Comparison of ENCODE assay signal across 8 cellular contexts in genomic region chr11:64918056-64918455, GRCh38. TPM values are rescaled to one million over a fixed set of nuclear protein-coding genes. Genes with fewer than 3 reads are reported as not detected.
DNase-seq lines count a peak whose midpoint lies in the region; ATAC-seq lines count a peak whose summit lies in the region.

No MANE protein-coding gene starts in this region.

- H3K9me3 ChIP-seq in ES-I3 (ENCODE audit: control insufficient read depth, insufficient read depth, low read length): no peaks in the 10 kb centered on the region

- peak overlapping the region; percentile 91 for H3K27ac ChIP-seq in temporal lobe (ENCODE audit: low read depth, low read length)

- peak overlapping the region; percentile 52 for H3K9ac ChIP-seq in ES-I3 (ENCODE audit: low read depth, low read length)

- no peaks in the 10 kb centered on the region for H3K4me1 ChIP-seq in ES-I3 (ENCODE audit: insufficient read depth, low read length)

- ATAC-seq in GM21423 (IDR thresholded peaks at IDR 0.05; ENCODE audit: unreplicated experiment) (no peak), HG03520 (IDR thresholded peaks at IDR 0.05; ENCODE audit: unreplicated experiment) (no peak)

- peak; percentile 57 for DNase-seq in M059J (ENCODE audit: low read depth)
- peak; percentile 74 for DNase-seq in astrocyte of the hippocampus (ENCODE audit: low read depth, low spot score)
- peak; percentile 13 for DNase-seq in kidney glomerular epithelial cell (lab: John Stamatoyannopoulos, UW)
- DNase-seq in activated CD4-positive, CD25-positive, alpha-beta regulatory T cell treated with anti-CD3 and anti-CD28 coated beads, Interleukin-2, amount 50 U/mL, for 72 hours: no peak

- H3K36me3 ChIP-seq in ES-I3 (ENCODE audit: insufficient read depth, low read length): no peaks in the 10 kb centered on the region

RNA-seq across cellular contexts. Expression of gene ATG2A, which starts 1.0 kb away (rescaled TPM):
- 12.6 and 16.0 TPM in 2 replicates for total RNA-seq in M059J (2014; rRNA removed; shearing (Covaris generic))
- total RNA-seq in temporal lobe: 5.7 TPM

RNA-seq across cellular contexts. Expression of gene PPP2R5B, which starts 6.4 kb away (rescaled TPM):
- total RNA-seq in M059J (2014; rRNA removed; shearing (Covaris generic)): 21.5 and 39.7 TPM in 2 replicates
- 26.6 TPM for total RNA-seq in temporal lobe

RNA-seq across cellular contexts. Expression of gene GPHA2, which starts 17.6 kb away (rescaled TPM):
- not detected in 2 replicates for total RNA-seq in M059J (2014; rRNA removed; shearing (Covaris generic))
- not detected for total RNA-seq in temporal lobe

RNA-seq across cellular contexts. Expression of gene EHD1, which starts 39.6 kb away (rescaled TPM):
- 38.4 and 57.9 TPM in 2 replicates for total RNA-seq in M059J (2014; rRNA removed; shearing (Covaris generic))
- total RNA-seq in temporal lobe: 17.7 TPM

RNA-seq across cellular contexts. Expression of gene MAJIN, which starts 53.9 kb away (rescaled TPM):
- total RNA-seq in M059J (2014; rRNA removed; shearing (Covaris generic)): not detected in 2 replicates
- not detected for total RNA-seq in temporal lobe
